In genomic region chr19:35742121-35742724, GRCh38 we compare ENCODE assay signal across 8 cellular contexts. TPM values are rescaled to one million over a fixed set of nuclear protein-coding genes. Genes with fewer than 3 reads are reported as not detected.
DNase-seq lines count a peak whose midpoint lies in the region; ATAC-seq, FAIRE-seq and TF ChIP-seq lines count a peak whose summit lies in the region.

TSS of gene IGFLR1 (minus strand) at chr19:35742452. CDS start at chr19:35741180, 1,272 bp downstream.

- H3K36me3 Mint-ChIP-seq in activated naive CD8-positive, alpha-beta T cell treated with anti-CD3 and anti-CD28 coated beads, Interleukin-2, amount 10 ng/mL, durations not matched to agents 7 days and 5 days: peaks cover 11% of the 10 kb centered on the region
- H3K36me3 Mint-ChIP-seq in naive thymus-derived CD4-positive, alpha-beta T cell: peaks cover 5 to 17% (median 6%) of the 10 kb centered on the region in 5 donors

- H3K27ac ChIP-seq in SU-DHL-6 (ENCODE audit: low read depth, low read length): peak within 1 kb of the TSS; percentile 92
- H3K27ac ChIP-seq in naive thymus-derived CD4-positive, alpha-beta T cell (ENCODE audit: low read depth, low read length): peak within 1 kb of the TSS; percentile 91
- peak within 1 kb of the TSS; percentile 79 for H3K27ac ChIP-seq in suprapubic skin
- H3K27ac ChIP-seq in SK-N-SH (ENCODE audit: low read depth in 2 of 2, low read length in 1 of 2): peak within 1 kb of the TSS in 1 of 2 experiments; percentile 90; a peak in 2 of 4 replicates

- H3K9me2 ChIP-seq in SU-DHL-6 (replicated peaks; ENCODE audit: insufficient read depth, low read length) (no peaks in the 10 kb centered on the region), SK-N-SH (no peaks in the 10 kb centered on the region)

- H3K4me3 Mint-ChIP-seq in activated naive CD8-positive, alpha-beta T cell treated with anti-CD3 and anti-CD28 coated beads, Interleukin-2, amount 10 ng/mL, durations not matched to agents 7 days and 5 days: peak within 1 kb of the TSS; percentile 90
- H3K4me3 Mint-ChIP-seq in naive thymus-derived CD4-positive, alpha-beta T cell: peak within 1 kb of the TSS; percentile 87 to 100 (median 91)

- H3K4me2 ChIP-seq in SU-DHL-6 (ENCODE audit: low read depth, low read length, poor library complexity, severe bottlenecking): peak within 1 kb of the TSS; percentile 89
- no peak within 1 kb of the TSS for H3K4me2 ChIP-seq in SK-N-SH

- intact Hi-C loops in naive thymus-derived CD4-positive, alpha-beta T cell (cut with micrococcal nuclease): loop anchor here (5.0 to 10.0 kb wide), 2 partner anchors 473 to 475 kb away; partner anchors contain the start of genes USF2 (in 1 of the 2), ZNF146 (in 1 of the 2) and ZNF565 (in 1 of the 2)

- CTCF ChIA-PET in naive thymus-derived CD4-positive, alpha-beta T cell (lab: Charles Lee): no interaction called here
- CTCF ChIA-PET in SK-N-SH (lab: Yijun Ruan, JAX): no interaction called here

- POLR2A ChIA-PET in activated naive CD8-positive, alpha-beta T cell treated with anti-CD3 and anti-CD28 coated beads, Interleukin-2, amount 10 ng/mL, durations not matched to agents 7 days and 5 days (lab: Charles Lee): interaction anchor here (1.0 to 4.5 kb wide), 5 partner anchors 14 to 98 kb away, joined by 4 to 32 read pairs (median 5); partner anchors contain the start of genes HSPB6 and KMT2B
- POLR2A ChIA-PET in naive thymus-derived CD4-positive, alpha-beta T cell (lab: Charles Lee): interaction anchor here (0.8 to 2.1 kb wide), 11 partner anchors 10 to 272 kb away, joined by 3 to 14 read pairs (median 4); partner anchors contain the start of genes ALKBH6, COX6B1, HSPB6 and KMT2B
- POLR2A ChIA-PET in SK-N-SH (lab: Yijun Ruan, JAX): no interaction called here

- H3K4me3 ChIP-seq in SU-DHL-6 (ENCODE audit: insufficient read depth, low read length, poor library complexity, severe bottlenecking): peak within 1 kb of the TSS; percentile 33
- H3K4me3 ChIP-seq in naive thymus-derived CD4-positive, alpha-beta T cell (ENCODE audit: low read length): peak within 1 kb of the TSS; percentile 79
- peak within 1 kb of the TSS; percentile 69 for H3K4me3 ChIP-seq in suprapubic skin
- H3K4me3 ChIP-seq in MG63: no peak within 1 kb of the TSS
- no peak within 1 kb of the TSS; a peak in 1 of 4 replicates for H3K4me3 ChIP-seq in SK-N-SH (ENCODE audit: low read depth in 2 of 2, low read length in 1 of 2)

- H3F3A ChIP-seq in SU-DHL-6 (ENCODE audit: insufficient read depth) (peaks cover 19% of the 10 kb centered on the region), SK-N-SH (replicated peaks; ENCODE audit: insufficient read depth) (peaks cover 15% of the 10 kb centered on the region)

- no peak for TF ChIP-seq RAD21 in SK-N-SH (IDR thresholded peaks at IDR 0.05; ENCODE audit: low read length)

- ATAC-seq in activated naive CD8-positive, alpha-beta T cell treated with anti-CD3 and anti-CD28 coated beads, Interleukin-2, amount 10 ng/mL, durations not matched to agents 7 days and 5 days (ENCODE audit: low read depth): no peak
- ATAC-seq in naive thymus-derived CD4-positive, alpha-beta T cell: no peak

- WGBS in suprapubic skin: 80% methylated on average over 9 of the region's 9 CpGs
- WGBS in SK-N-SH (ENCODE audit: low lambda C conversion rate): 89% methylated on average over 9 of the region's 9 CpGs

- H3K27me3 Mint-ChIP-seq in activated naive CD8-positive, alpha-beta T cell treated with anti-CD3 and anti-CD28 coated beads, Interleukin-2, amount 10 ng/mL, durations not matched to agents 7 days and 5 days: no peaks in the 10 kb centered on the region
- peaks cover 0 to 2% (median 0%) of the 10 kb centered on the region in 5 donors for H3K27me3 Mint-ChIP-seq in naive thymus-derived CD4-positive, alpha-beta T cell

- H3K4me1 Mint-ChIP-seq in activated naive CD8-positive, alpha-beta T cell treated with anti-CD3 and anti-CD28 coated beads, Interleukin-2, amount 10 ng/mL, durations not matched to agents 7 days and 5 days: peaks cover 30% of the 10 kb centered on the region
- H3K4me1 Mint-ChIP-seq in naive thymus-derived CD4-positive, alpha-beta T cell: peaks cover 29 to 68% (median 53%) of the 10 kb centered on the region in 7 donors

- peak within 1 kb of the TSS; percentile 94 for H3K27ac Mint-ChIP-seq in activated naive CD8-positive, alpha-beta T cell treated with anti-CD3 and anti-CD28 coated beads, Interleukin-2, amount 10 ng/mL, durations not matched to agents 7 days and 5 days
- H3K27ac Mint-ChIP-seq in naive thymus-derived CD4-positive, alpha-beta T cell: peak within 1 kb of the TSS; percentile 95 to 99 (median 97)

- H3K9me3 ChIP-seq in SU-DHL-6 (ENCODE audit: insufficient read depth, low read length): no peaks in the 10 kb centered on the region
- no peaks in the 10 kb centered on the region for H3K9me3 ChIP-seq in naive thymus-derived CD4-positive, alpha-beta T cell (ENCODE audit: control insufficient read depth in 2 of 3, low read length in 3 of 3)
- no peaks in the 10 kb centered on the region for H3K9me3 ChIP-seq in suprapubic skin
- H3K9me3 ChIP-seq in MG63: no peaks in the 10 kb centered on the region
- H3K9me3 ChIP-seq in SK-N-SH: no peaks in the 10 kb centered on the region

- H4K20me1 ChIP-seq in SU-DHL-6 (ENCODE audit: low read depth, low read length) (no peaks in the 10 kb centered on the region), SK-N-SH (ENCODE audit: insufficient read depth) (no peaks in the 10 kb centered on the region)

- FAIRE-seq in GM12891 (lab: Jason Lieb, UNC): peak; percentile 75

- H2AFZ ChIP-seq in SU-DHL-6 (ENCODE audit: low read depth, low read length, severe bottlenecking) (peak within 1 kb of the TSS; percentile 8), SK-N-SH (ENCODE audit: low read depth) (no peak within 1 kb of the TSS)

- H3K36me3 ChIP-seq in SU-DHL-6 (ENCODE audit: low read length): no peaks in the 10 kb centered on the region
- H3K36me3 ChIP-seq in naive thymus-derived CD4-positive, alpha-beta T cell (ENCODE audit: control insufficient read depth in 2 of 3, insufficient read depth in 3 of 3, low read length in 3 of 3): peaks cover 0 to 31% (median 4%) of the 10 kb centered on the region in 3 experiments
- peaks cover 22% of the 10 kb centered on the region for H3K36me3 ChIP-seq in suprapubic skin
- peaks cover 23% of the 10 kb centered on the region for H3K36me3 ChIP-seq in MG63
- peaks cover 6 to 20% of the 10 kb centered on the region in 2 experiments for H3K36me3 ChIP-seq in SK-N-SH (replicated peaks in 1 of 2; ENCODE audit: control insufficient read depth in 1 of 2, insufficient read depth in 2 of 2, low read length in 1 of 2)

- TF ChIP-seq POLR2A in GM12891 (IDR thresholded peaks at IDR 0.05; ENCODE audit: low read depth, low read length) (peak; percentile 96), suprapubic skin (IDR thresholded peaks at IDR 0.05) (no peak)

- H3K9ac ChIP-seq in SU-DHL-6 (ENCODE audit: low read length): peak within 1 kb of the TSS; percentile 60
- H3K9ac ChIP-seq in SK-N-SH: no peak within 1 kb of the TSS

- H3K79me2 ChIP-seq in SU-DHL-6 (ENCODE audit: insufficient read depth, low read length) (peaks cover 7% of the 10 kb centered on the region), SK-N-SH (ENCODE audit: insufficient read depth) (peaks cover 17% of the 10 kb centered on the region)

- DNase-seq in GM12891 (ENCODE audit: insufficient read length, low spot score) (peak; percentile 49), suprapubic skin (ENCODE audit: low spot score in 2 of 2) (no peak), MG63 (no peak), NCI-H128 (lab: John Stamatoyannopoulos, UW; ENCODE audit: unreplicated experiment) (no peak), SK-N-SH (no peak)
- DNase-seq in activated naive CD8-positive, alpha-beta T cell treated with anti-CD3 and anti-CD28 coated beads, Interleukin-2, amount 10 ng/mL, durations not matched to agents 7 days and 5 days: peak; percentile 65
- DNase-seq in naive thymus-derived CD4-positive, alpha-beta T cell: peak; percentile 32 to 77 (median 73)

- no peak for TF ChIP-seq CTCF in SU-DHL-6 (IDR thresholded peaks at IDR 0.05; ENCODE audit: insufficient read depth, low read length, poor library complexity, severe bottlenecking)
- TF ChIP-seq CTCF in suprapubic skin (IDR thresholded peaks at IDR 0.05): no peak
- TF ChIP-seq CTCF in SK-N-SH (IDR thresholded peaks at IDR 0.05): no peak

- H3K9me3 Mint-ChIP-seq in activated naive CD8-positive, alpha-beta T cell treated with anti-CD3 and anti-CD28 coated beads, Interleukin-2, amount 10 ng/mL, durations not matched to agents 7 days and 5 days: no peaks in the 10 kb centered on the region
- H3K9me3 Mint-ChIP-seq in naive thymus-derived CD4-positive, alpha-beta T cell: peaks cover 0 to 2% (median 0%) of the 10 kb centered on the region in 11 donors

- TF ChIP-seq EP300 in suprapubic skin (IDR thresholded peaks at IDR 0.05): no peak
- no peak for TF ChIP-seq EP300 in SK-N-SH (IDR thresholded peaks at IDR 0.05; ENCODE audit: borderline replicate concordance in 1 of 2, low read depth in 1 of 2, low read length in 1 of 2)

- no peaks in the 10 kb centered on the region for H3K27me3 ChIP-seq in SU-DHL-6 (ENCODE audit: low read length)
- no peaks in the 10 kb centered on the region for H3K27me3 ChIP-seq in naive thymus-derived CD4-positive, alpha-beta T cell (ENCODE audit: control insufficient read depth in 2 of 2, insufficient read depth in 2 of 2, low read length in 2 of 2)
- no peaks in the 10 kb centered on the region for H3K27me3 ChIP-seq in suprapubic skin
- H3K27me3 ChIP-seq in MG63: no peaks in the 10 kb centered on the region
- no peaks in the 10 kb centered on the region for H3K27me3 ChIP-seq in SK-N-SH (ENCODE audit: insufficient read depth)

- H3K4me1 ChIP-seq in naive thymus-derived CD4-positive, alpha-beta T cell (ENCODE audit: control insufficient read depth in 2 of 2, insufficient read depth in 2 of 2, low read length in 2 of 2): peaks cover 36% of the 10 kb centered on the region in 2 donors
- H3K4me1 ChIP-seq in suprapubic skin (peaks cover 40% of the 10 kb centered on the region), SK-N-SH (ENCODE audit: control insufficient read depth in 1 of 2, insufficient read depth in 2 of 2, low read depth in 1 of 2, low read length in 1 of 2) (peaks cover 4 to 25% of the 10 kb centered on the region in 2 experiments; a peak in 3 of 4 replicates)

TF ChIP-seq in GM12891, 5 proteins besides CTCF, POLR2A, EP300 and RAD21 (continues in another document):
- peak; percentile 86 for TF ChIP-seq POU2F2 (IDR thresholded peaks at IDR 0.05; ENCODE audit: low read depth, low read length)

TF ChIP-seq in SK-N-SH, 30 proteins besides CTCF, POLR2A, EP300 and RAD21 (continues in another document):
- no peak for TF ChIP-seq EZH2phosphoT487 (IDR thresholded peaks at IDR 0.05; ENCODE audit: borderline replicate concordance, low read depth)

RNA-seq across cellular contexts. Expression of gene IGFLR1, which starts in this region (rescaled TPM):
- polyA plus RNA-seq in GM12891 (2012; ENCODE audit: low read depth, missing spikeins): 39.6 TPM
- 10 to 100 TPM; 63.0 to 63.4 TPM for total RNA-seq in activated naive CD8-positive, alpha-beta T cell treated with anti-CD3 and anti-CD28 coated beads, Interleukin-2, amount 10 ng/mL, durations not matched to agents 7 days and 5 days
- total RNA-seq in naive thymus-derived CD4-positive, alpha-beta T cell: 100 to 1,000 TPM in 2 of 5 experiments, 10 to 100 TPM in 3; 61.4 to 113 (median 62.8) TPM
- polyA plus RNA-seq in naive thymus-derived CD4-positive, alpha-beta T cell: 100 to 1,000 TPM in 1 of 2 donors, 10 to 100 TPM in 1; 99.5 to 107 TPM
- total RNA-seq in suprapubic skin: 1 to 10 TPM; 3.3 to 8.5 (median 6.9) TPM
- 0.27 and 2.4 TPM in 2 replicates for total RNA-seq in MG63 (2014; rRNA removed; shearing (Covaris generic); ENCODE audit: low replicate concordance)
- polyA plus RNA-seq in SK-N-SH (2012; rRNA removed): 5.1 and 5.6 TPM in 2 replicates
- polyA plus RNA-seq in SK-N-SH (2012; cell fraction: cytosol; rRNA removed): 2.2 and 5.0 TPM in 2 replicates
- polyA plus RNA-seq in SK-N-SH (2012; cell fraction: nucleus; rRNA removed): 7.2 and 14.5 TPM in 2 replicates

Comparison
In these comparisons a context has a peak if more than half of its experiments do, and no peak if none do; other contexts are left out.
1. RNA of gene IGFLR1 (total RNA-seq): 63.0 to 63.4 TPM in activated naive CD8-positive, alpha-beta T cell treated with anti-CD3 and anti-CD28 coated beads, Interleukin-2, amount 10 ng/mL, durations not matched to agents 7 days and 5 days and 61.4 to 113 TPM in naive thymus-derived CD4-positive, alpha-beta T cell; 3.3 to 8.5 TPM in suprapubic skin and 0.27 to 2.4 TPM in MG63; every median in the first group is over 4 times any median in the second.
2. RNA of gene IGFLR1 (polyA plus RNA-seq): 99.5 to 107 TPM in naive thymus-derived CD4-positive, alpha-beta T cell; 2.2 to 14.5 TPM in SK-N-SH; every median in the first group is over 4 times any median in the second.
3. DNase-seq: peak in GM12891 (single experiment), activated naive CD8-positive, alpha-beta T cell treated with anti-CD3 and anti-CD28 coated beads, Interleukin-2, amount 10 ng/mL, durations not matched to agents 7 days and 5 days (single experiment) and naive thymus-derived CD4-positive, alpha-beta T cell (9 of 9); none in suprapubic skin (0 of 2), MG63 (single experiment), NCI-H128 (single experiment) and SK-N-SH (single experiment).
4. H3K4me3 ChIP-seq: peak in SU-DHL-6 (single experiment), naive thymus-derived CD4-positive, alpha-beta T cell (single experiment) and suprapubic skin (single experiment); none in MG63 (single experiment) and SK-N-SH (0 of 2).